ENCODE assay signal across 9 cellular contexts in the genomic region with DNA sequence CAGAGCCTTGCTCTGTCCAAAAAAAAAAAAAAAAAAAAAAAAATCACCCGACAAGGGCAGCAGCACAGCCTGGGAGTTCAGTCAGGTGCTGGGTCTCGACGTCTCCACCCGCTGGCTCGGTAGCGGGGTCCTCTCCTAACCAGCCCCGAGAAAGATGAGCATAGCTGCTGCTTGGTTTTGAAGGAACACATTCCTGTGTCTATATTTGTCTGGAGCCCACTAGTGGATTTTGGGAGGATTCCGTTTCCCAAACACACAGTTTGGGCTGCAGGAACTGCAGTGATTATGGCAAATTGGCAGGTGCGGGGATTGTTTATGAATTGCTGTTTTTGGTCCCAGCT. TPM values are rescaled to one million over a fixed set of nuclear protein-coding genes. Genes with fewer than 3 reads are reported as not detected.
DNase-seq lines count a peak whose midpoint lies in the region; ATAC-seq, FAIRE-seq and TF ChIP-seq lines count a peak whose summit lies in the region.
"Had no signal": no experiment of that assay in that cellular context is flagged by ENCODE, and none has a peak within 500 bp of the region (broad histone marks: within the 10 kb centered on the region; RNA-seq: fewer than 3 reads in every experiment).

No MANE protein-coding gene starts in this region.

- FAIRE-seq in keratinocyte (lab: Jason Lieb, UNC) = no peak

- H3K27ac ChIP-seq in keratinocyte (ENCODE audit: control insufficient read depth, insufficient read depth, low read length) = no peak overlapping the region
- H3K27ac ChIP-seq in tibial artery = no peak overlapping the region

- dilution Hi-C loops in keratinocyte (cut with MboI; ENCODE audit: extremely low pct_ligation_motif_present, low sequenced_read_pairs) = no loop called here

- no peaks in the 10 kb centered on the region for H4K20me1 ChIP-seq in keratinocyte (ENCODE audit: control insufficient read depth, extremely low read depth, insufficient read depth, low read length)

- H3K4me2 ChIP-seq in keratinocyte (ENCODE audit: control insufficient read depth, extremely low read depth, insufficient read depth, low read depth, low read length) = peak overlapping the region; percentile 70

- H3K4me1 Mint-ChIP-seq in activated T-cell treated with anti-CD3 and anti-CD28 coated beads, Interleukin-2, amount 50 U/mL, for 72 hours (ENCODE audit: low read depth) = peaks cover 50% of the 10 kb centered on the region
- H3K4me1 Mint-ChIP-seq in activated T-helper 2 cell treated with anti-CD3 and anti-CD28 coated beads, Interferon-gamma antibody, Interleukin-2, Interleukin-4, amounts not matched to agents 10 μg/mL and 5 μg/mL and 100 μg/mL, durations not matched to agents 14 hours and 24 hours and 36 hours (ENCODE audit: low read depth) = peaks cover 34% of the 10 kb centered on the region

- H3K9me3 ChIP-seq in keratinocyte (ENCODE audit: control insufficient read depth, low read depth, low read length) (no peaks in the 10 kb centered on the region), tibial artery (no peaks in the 10 kb centered on the region)

- H3K27ac Mint-ChIP-seq in activated T-cell treated with anti-CD3 and anti-CD28 coated beads, Interleukin-2, amount 50 U/mL, for 72 hours = no peak overlapping the region
- peak overlapping the region; percentile 31 for H3K27ac Mint-ChIP-seq in activated T-helper 2 cell treated with anti-CD3 and anti-CD28 coated beads, Interferon-gamma antibody, Interleukin-2, Interleukin-4, amounts not matched to agents 10 μg/mL and 5 μg/mL and 100 μg/mL, durations not matched to agents 14 hours and 24 hours and 36 hours

- no peaks in the 10 kb centered on the region for H3K36me3 Mint-ChIP-seq in activated T-cell treated with anti-CD3 and anti-CD28 coated beads, Interleukin-2, amount 50 U/mL, for 72 hours (ENCODE audit: insufficient read depth in 2 of 2)
- peaks cover 35% of the 10 kb centered on the region for H3K36me3 Mint-ChIP-seq in activated T-helper 2 cell treated with anti-CD3 and anti-CD28 coated beads, Interferon-gamma antibody, Interleukin-2, Interleukin-4, amounts not matched to agents 10 μg/mL and 5 μg/mL and 100 μg/mL, durations not matched to agents 14 hours and 24 hours and 36 hours (ENCODE audit: low read depth)

- peak overlapping the region; percentile 84 to 87 for H3K4me3 Mint-ChIP-seq in activated T-cell treated with anti-CD3 and anti-CD28 coated beads, Interleukin-2, amount 50 U/mL, for 72 hours
- peak overlapping the region; percentile 78 for H3K4me3 Mint-ChIP-seq in activated T-helper 2 cell treated with anti-CD3 and anti-CD28 coated beads, Interferon-gamma antibody, Interleukin-2, Interleukin-4, amounts not matched to agents 10 μg/mL and 5 μg/mL and 100 μg/mL, durations not matched to agents 14 hours and 24 hours and 36 hours (ENCODE audit: low read depth)

- H3K9me1 ChIP-seq in keratinocyte (ENCODE audit: control insufficient read depth, extremely low read depth, insufficient read depth, low read length) = no peaks in the 10 kb centered on the region

- peaks cover 33% of the 10 kb centered on the region for H3K27me3 ChIP-seq in keratinocyte (ENCODE audit: control insufficient read depth, extremely low read depth, insufficient read depth, low read length)
- peaks cover 0 to 13% of the 10 kb centered on the region in 2 donors for H3K27me3 ChIP-seq in tibial artery

- ATAC-seq in activated T-cell treated with anti-CD3 and anti-CD28 coated beads, Interleukin-2, amount 50 U/mL, for 72 hours (replicated peaks in 1 of 2) = no peak

- H3K9me3 Mint-ChIP-seq in activated T-cell treated with anti-CD3 and anti-CD28 coated beads, Interleukin-2, amount 50 U/mL, for 72 hours = no peaks in the 10 kb centered on the region
- no peaks in the 10 kb centered on the region for H3K9me3 Mint-ChIP-seq in activated T-helper 2 cell treated with anti-CD3 and anti-CD28 coated beads, Interferon-gamma antibody, Interleukin-2, Interleukin-4, amounts not matched to agents 10 μg/mL and 5 μg/mL and 100 μg/mL, durations not matched to agents 14 hours and 24 hours and 36 hours

- no peak for DNase-seq in activated T-cell treated with anti-CD3 and anti-CD28 coated beads, Interleukin-2, amount 50 U/mL, for 72 hours
- DNase-seq in activated T-cell treated with anti-CD3 and anti-CD28 coated beads for 4 hours (no peak), keratinocyte (ENCODE audit: low read depth, low spot score) (no peak), tibial artery (no peak), mesenteric fat pad (ENCODE audit: low spot score) (no peak), posterior vena cava (ENCODE audit: low spot score) (no peak), cortex of kidney (lab: John Stamatoyannopoulos, UW) (no peak)
- no peak for DNase-seq in activated T-helper 2 cell treated with anti-CD3 and anti-CD28 coated beads, Interferon-gamma antibody, Interleukin-2, Interleukin-4, amounts not matched to agents 10 μg/mL and 5 μg/mL and 100 μg/mL, durations not matched to agents 14 hours and 24 hours and 36 hours (ENCODE audit: low spot score)
- DNase-seq: GF-D8 had no signal

- peaks cover 25% of the 10 kb centered on the region for H3K27me3 Mint-ChIP-seq in activated T-cell treated with anti-CD3 and anti-CD28 coated beads, Interleukin-2, amount 50 U/mL, for 72 hours (ENCODE audit: low read depth)
- peaks cover 22% of the 10 kb centered on the region for H3K27me3 Mint-ChIP-seq in activated T-helper 2 cell treated with anti-CD3 and anti-CD28 coated beads, Interferon-gamma antibody, Interleukin-2, Interleukin-4, amounts not matched to agents 10 μg/mL and 5 μg/mL and 100 μg/mL, durations not matched to agents 14 hours and 24 hours and 36 hours (ENCODE audit: low read depth)

- intact Hi-C loops in activated T-helper 2 cell treated with anti-CD3 and anti-CD28 coated beads, Interferon-gamma antibody, Interleukin-2, Interleukin-4, amounts not matched to agents 10 μg/mL and 5 μg/mL and 100 μg/mL, durations not matched to agents 14 hours and 24 hours and 36 hours (cut with micrococcal nuclease) = loop anchor here (1.0 kb wide), 1 partner anchor 11 kb away; no protein-coding TSS in a partner anchor
- intact Hi-C loops in tibial artery (cut with DNase I; ENCODE audit: low total_unique reads) (no loop called here), posterior vena cava (cut with DNase I) (no loop called here)

- no peaks in the 10 kb centered on the region for H3K36me3 ChIP-seq in keratinocyte (ENCODE audit: control insufficient read depth in 2 of 2, extremely low read depth in 1 of 2, insufficient read depth in 2 of 2, low read length in 2 of 2)
- no peaks in the 10 kb centered on the region for H3K36me3 ChIP-seq in tibial artery

- TF ChIP-seq CTCF in keratinocyte (optimal IDR thresholded peaks at IDR 0.05 in 1 of 3, IDR thresholded peaks at IDR 0.05 in 1 of 3, conservative IDR thresholded peaks at IDR 0.05 in 1 of 3; ENCODE audit: extremely low read depth in 1 of 3, insufficient read depth in 2 of 3, low read length in 3 of 3) (no peak), tibial artery (IDR thresholded peaks at IDR 0.05) (no peak)

- H3K4me3 ChIP-seq in keratinocyte (ENCODE audit: control insufficient read depth in 2 of 3, extremely low read depth in 1 of 3, insufficient read depth in 2 of 3, low read depth in 1 of 3, low read length in 3 of 3) = peak overlapping the region in 1 of 3 experiments; percentile 58
- H3K4me3 ChIP-seq in tibial artery = peak overlapping the region; percentile 62 to 70

- no peak overlapping the region for H3K9ac ChIP-seq in keratinocyte (ENCODE audit: control insufficient read depth, extremely low read depth, insufficient read depth, low read length)

- no peaks in the 10 kb centered on the region for H3K4me1 ChIP-seq in keratinocyte (ENCODE audit: control insufficient read depth, extremely low read depth, insufficient read depth, low read length)
- H3K4me1 ChIP-seq in tibial artery = peaks cover 0 to 26% (median 16%) of the 10 kb centered on the region in 4 donors

- H3K79me2 ChIP-seq in keratinocyte (ENCODE audit: control insufficient read depth, insufficient read depth, low read length) = no peaks in the 10 kb centered on the region

- H2AFZ ChIP-seq in keratinocyte (ENCODE audit: control insufficient read depth, low read length) = no peak overlapping the region

RNA-seq across cellular contexts. Expression of a gene that starts 1.2 kb away (rescaled TPM):
- total RNA-seq in activated T-cell treated with anti-CD3 and anti-CD28 coated beads, Interleukin-2, amount 50 U/mL, for 72 hours = 10 to 100 TPM; 17.9 to 18.8 TPM
- 17.0 and 20.9 TPM in 2 replicates for total RNA-seq in activated T-helper 2 cell treated with anti-CD3 and anti-CD28 coated beads, Interferon-gamma antibody, Interleukin-2, Interleukin-4, amounts not matched to agents 10 μg/mL and 5 μg/mL and 100 μg/mL, durations not matched to agents 14 hours and 24 hours and 36 hours
- 0.22 to 0.62 TPM (median 0.61 TPM) in 3 replicates for polyA plus RNA-seq in keratinocyte
- polyA plus RNA-seq in keratinocyte (2011; ENCODE audit: low read depth) = 0.14 TPM
- 0.14 and 0.21 TPM in 2 replicates for polyA plus RNA-seq in keratinocyte (2011; cell fraction: cytosol; rRNA removed)
- 0.67 and 0.74 TPM in 2 replicates for polyA plus RNA-seq in keratinocyte (2011; cell fraction: nucleus; rRNA removed)
- polyA plus RNA-seq in keratinocyte (2012; ENCODE audit: low replicate concordance) = 0.08 and 0.48 TPM in 2 replicates
- polyA minus RNA-seq in keratinocyte = 0.16 to 0.59 TPM (median 0.29 TPM) in 3 replicates
- polyA minus RNA-seq in keratinocyte (2011; cell fraction: cytosol; rRNA and poly(A)+ RNA removed) = not detected
- 0.63 and 0.93 TPM in 2 replicates for polyA minus RNA-seq in keratinocyte (2011; cell fraction: nucleus; rRNA and poly(A)+ RNA removed)
- total RNA-seq in mesenteric fat pad = 16.7 TPM
- total RNA-seq in posterior vena cava = 10 to 100 TPM in 1 of 2 donors, 1 to 10 TPM in 1; 6.8 to 13.7 TPM
